In the genomic region with DNA sequence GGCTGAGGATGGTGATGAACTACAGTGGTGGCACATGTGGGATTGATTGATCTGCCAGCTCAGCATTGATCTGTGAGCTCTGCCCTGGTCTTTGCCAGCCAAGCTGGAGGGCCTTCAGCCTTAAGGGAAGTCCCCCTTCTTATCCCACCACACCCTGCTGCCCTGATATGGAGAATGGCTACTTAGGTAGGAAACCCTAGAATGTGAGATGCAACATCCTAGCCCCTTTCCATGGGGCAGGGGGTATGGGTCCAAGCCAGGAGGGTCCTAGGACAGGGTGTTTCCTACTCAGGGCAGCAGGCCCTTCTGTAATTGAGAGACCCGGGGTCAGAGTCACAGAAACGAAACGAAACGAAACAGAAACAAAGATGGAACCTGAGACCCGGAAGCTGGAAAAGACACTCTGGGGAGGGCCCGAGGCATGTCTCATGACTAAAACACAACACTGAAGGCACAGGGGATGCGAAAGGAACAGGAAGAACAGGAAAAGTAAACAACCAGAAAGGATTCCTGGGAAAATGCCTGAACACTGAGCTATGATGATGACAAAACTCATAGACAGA, we compare ENCODE assay signal across 9 cellular contexts. TPM values are rescaled to one million over a fixed set of nuclear protein-coding genes. Genes with fewer than 3 reads are reported as not detected.
DNase-seq lines count a peak whose midpoint lies in the region; ATAC-seq, FAIRE-seq and TF ChIP-seq lines count a peak whose summit lies in the region.
"Had no signal": no experiment of that assay in that cellular context is flagged by ENCODE, and none has a peak within 500 bp of the region (broad histone marks: within the 10 kb centered on the region; RNA-seq: fewer than 3 reads in every experiment).

No MANE protein-coding gene starts in this region.

- no peak for TF ChIP-seq CTCF in C4-2B (conservative IDR thresholded peaks at IDR 0.05)
- TF ChIP-seq CTCF in OCI-LY1 (IDR thresholded peaks at IDR 0.05; ENCODE audit: low read length): no peak
- no peak for TF ChIP-seq CTCF in osteoblast (IDR thresholded peaks at IDR 0.05; ENCODE audit: extremely low read depth, low read depth, low read length)

- H3K27ac Mint-ChIP-seq in activated T-helper 2 cell treated with anti-CD3 and anti-CD28 coated beads, Interferon-gamma antibody, Interleukin-2, Interleukin-4, amounts not matched to agents 10 μg/mL and 5 μg/mL and 100 μg/mL, durations not matched to agents 14 hours and 24 hours and 36 hours: no peak overlapping the region

- no peaks in the 10 kb centered on the region for H3K9me3 ChIP-seq in OCI-LY1 (ENCODE audit: low read length)
- H3K9me3 ChIP-seq in osteoblast (ENCODE audit: low read depth, low read length): no peaks in the 10 kb centered on the region

- H3K27me3 Mint-ChIP-seq in activated T-helper 2 cell treated with anti-CD3 and anti-CD28 coated beads, Interferon-gamma antibody, Interleukin-2, Interleukin-4, amounts not matched to agents 10 μg/mL and 5 μg/mL and 100 μg/mL, durations not matched to agents 14 hours and 24 hours and 36 hours (ENCODE audit: low read depth): no peaks in the 10 kb centered on the region

- no peaks in the 10 kb centered on the region for H3K36me3 ChIP-seq in OCI-LY1 (ENCODE audit: insufficient read depth, low read length)
- H3K36me3 ChIP-seq in osteoblast (ENCODE audit: insufficient read depth, low read length): no peaks in the 10 kb centered on the region

- H3K27ac ChIP-seq in C4-2B (peak overlapping the region; percentile 85), OCI-LY1 (ENCODE audit: low read depth, low read length, poor library complexity, severe bottlenecking) (no peak overlapping the region), osteoblast (ENCODE audit: low read depth, low read length) (peak overlapping the region; percentile 85)

- H3K9me3 Mint-ChIP-seq in activated T-helper 2 cell treated with anti-CD3 and anti-CD28 coated beads, Interferon-gamma antibody, Interleukin-2, Interleukin-4, amounts not matched to agents 10 μg/mL and 5 μg/mL and 100 μg/mL, durations not matched to agents 14 hours and 24 hours and 36 hours: no peaks in the 10 kb centered on the region

- intact Hi-C loops in activated T-helper 2 cell treated with anti-CD3 and anti-CD28 coated beads, Interferon-gamma antibody, Interleukin-2, Interleukin-4, amounts not matched to agents 10 μg/mL and 5 μg/mL and 100 μg/mL, durations not matched to agents 14 hours and 24 hours and 36 hours (cut with micrococcal nuclease): no loop called here

- H3K79me2 ChIP-seq in OCI-LY1 (ENCODE audit: insufficient read depth, low read length): no peaks in the 10 kb centered on the region
- H3K79me2 ChIP-seq in osteoblast (ENCODE audit: insufficient read depth, low read length): no peaks in the 10 kb centered on the region

- no peak overlapping the region for H3K9ac ChIP-seq in OCI-LY1 (ENCODE audit: low read length)

- H3K4me2 ChIP-seq in OCI-LY1 (ENCODE audit: low read length): peak overlapping the region; percentile 33; the same call in 1 of the 2 replicates
- H3K4me2 ChIP-seq in osteoblast (ENCODE audit: insufficient read depth, low read length): peak overlapping the region; percentile 82

- H2AFZ ChIP-seq in OCI-LY1 (ENCODE audit: low read length) (no peak overlapping the region), osteoblast (ENCODE audit: low read length) (peak overlapping the region; percentile 92)

- peak; percentile 70 for FAIRE-seq in endometrium (lab: Jason Lieb, UNC)
- FAIRE-seq: GM19239 had no signal

- no peaks in the 10 kb centered on the region; the same call in 1 of the 2 replicates for H3K27me3 ChIP-seq in OCI-LY1 (ENCODE audit: insufficient read depth, low read length)
- no peaks in the 10 kb centered on the region for H3K27me3 ChIP-seq in osteoblast (ENCODE audit: insufficient read depth, low read length)

- H3F3A ChIP-seq in OCI-LY1 (ENCODE audit: insufficient read depth, low read length): no peaks in the 10 kb centered on the region

- H3K4me3 ChIP-seq in OCI-LY1 (ENCODE audit: low read depth, low read length, poor library complexity, severe bottlenecking) (no peak overlapping the region), osteoblast (ENCODE audit: insufficient read depth, low read length) (peak overlapping the region; percentile 64)

- H3K4me1 ChIP-seq in OCI-LY1 (ENCODE audit: insufficient read depth, low read length, severe bottlenecking): no peaks in the 10 kb centered on the region
- peaks cover 34% of the 10 kb centered on the region for H3K4me1 ChIP-seq in osteoblast (ENCODE audit: insufficient read depth, low read length)

- H3K9me2 ChIP-seq in OCI-LY1 (ENCODE audit: low read depth, low read length): no peaks in the 10 kb centered on the region

- H3K36me3 Mint-ChIP-seq in activated T-helper 2 cell treated with anti-CD3 and anti-CD28 coated beads, Interferon-gamma antibody, Interleukin-2, Interleukin-4, amounts not matched to agents 10 μg/mL and 5 μg/mL and 100 μg/mL, durations not matched to agents 14 hours and 24 hours and 36 hours (ENCODE audit: low read depth): no peaks in the 10 kb centered on the region

- DNase-seq in osteoblast (ENCODE audit: insufficient read length, low spot score, missing footprints): peak; percentile 91
- no peak for DNase-seq in activated T-helper 2 cell treated with anti-CD3 and anti-CD28 coated beads, Interferon-gamma antibody, Interleukin-2, Interleukin-4, amounts not matched to agents 10 μg/mL and 5 μg/mL and 100 μg/mL, durations not matched to agents 14 hours and 24 hours and 36 hours (ENCODE audit: low spot score)
- DNase-seq in activated T-cell treated with anti-CD3 and anti-CD28 coated beads, Interleukin-2, amount 50 U/mL, for 1 hour: no peak
- DNase-seq in GOT3 (lab: John Stamatoyannopoulos, UW): no peak

- H4K20me1 ChIP-seq in OCI-LY1 (ENCODE audit: insufficient read depth, low read length) (no peaks in the 10 kb centered on the region), osteoblast (ENCODE audit: insufficient read depth, low read length) (no peaks in the 10 kb centered on the region)

- H3K4me1 Mint-ChIP-seq in activated T-helper 2 cell treated with anti-CD3 and anti-CD28 coated beads, Interferon-gamma antibody, Interleukin-2, Interleukin-4, amounts not matched to agents 10 μg/mL and 5 μg/mL and 100 μg/mL, durations not matched to agents 14 hours and 24 hours and 36 hours (ENCODE audit: low read depth): no peaks in the 10 kb centered on the region

- no peak for ATAC-seq in GM18511 (IDR thresholded peaks at IDR 0.05; ENCODE audit: unreplicated experiment)

- no peak overlapping the region for H3K4me3 Mint-ChIP-seq in activated T-helper 2 cell treated with anti-CD3 and anti-CD28 coated beads, Interferon-gamma antibody, Interleukin-2, Interleukin-4, amounts not matched to agents 10 μg/mL and 5 μg/mL and 100 μg/mL, durations not matched to agents 14 hours and 24 hours and 36 hours (ENCODE audit: low read depth)

RNA-seq across cellular contexts. Expression of gene SULT1C2, which starts 16.9 kb away (rescaled TPM):
- 0.36 and 1.2 TPM in 2 replicates for total RNA-seq in osteoblast
- total RNA-seq in activated T-helper 2 cell treated with anti-CD3 and anti-CD28 coated beads, Interferon-gamma antibody, Interleukin-2, Interleukin-4, amounts not matched to agents 10 μg/mL and 5 μg/mL and 100 μg/mL, durations not matched to agents 14 hours and 24 hours and 36 hours: not detected in 2 replicates

RNA-seq across cellular contexts. Expression of gene SULT1C3, which starts 32.0 kb away (rescaled TPM):
- not detected in 2 replicates for total RNA-seq in osteoblast
- not detected in 2 replicates for total RNA-seq in activated T-helper 2 cell treated with anti-CD3 and anti-CD28 coated beads, Interferon-gamma antibody, Interleukin-2, Interleukin-4, amounts not matched to agents 10 μg/mL and 5 μg/mL and 100 μg/mL, durations not matched to agents 14 hours and 24 hours and 36 hours
